ENCODE assay signal across 8 cellular contexts in genomic region chr6:37819177-37819801, GRCh38.
DNase-seq lines count a peak whose midpoint lies in the region; ATAC-seq and FAIRE-seq lines count a peak whose summit lies in the region.

ZFAND3 (plus strand) TSS chr6:37819727; CDS start chr6:37819946, 219 bp downstream.

- ATAC-seq in GM21381 (IDR thresholded peaks at IDR 0.05; ENCODE audit: unreplicated experiment) (peak; percentile 82), memory B cell (ENCODE audit: low read depth) (peak; percentile 79)
- ATAC-seq in effector memory CD8-positive, alpha-beta T cell (replicated peaks): peak; percentile 82

- peak; percentile 96 for DNase-seq in COLO829 (ENCODE audit: low spot score)
- peak; percentile 94 for DNase-seq in HTR-8/SVneo (ENCODE audit: insufficient read length, low spot score)
- peak; percentile 92 for DNase-seq in NOMO-1 treated with DMSO at 0.1 percent for 48 hours (lab: John Stamatoyannopoulos, UW; ENCODE audit: unreplicated experiment)
- DNase-seq in activated CD8-positive, alpha-beta memory T cell treated with anti-CD3 and anti-CD28 coated beads for 48 hours (ENCODE audit: low read depth in 2 of 3, low spot score in 2 of 3): peak; percentile 88 to 93 (median 89)
- peak; percentile 90 to 95 (median 92) for DNase-seq in effector memory CD8-positive, alpha-beta T cell
- peak; percentile 94 for DNase-seq in memory B cell (ENCODE audit: low spot score in 2 of 2)
- DNase-seq in stimulated activated CD8-positive, alpha-beta memory T cell treated with anti-CD3 and anti-CD28 coated beads, Interleukin-12 subunit alpha, Interleukin-12 subunit beta, amount 100 ng/mL, for 1 hour (ENCODE audit: low read depth): peak; percentile 81

- peaks cover 20% of the 10 kb centered on the region for H3K36me3 Mint-ChIP-seq in effector memory CD8-positive, alpha-beta T cell (ENCODE audit: insufficient read depth)
- no peaks in the 10 kb centered on the region for H3K36me3 Mint-ChIP-seq in memory B cell

- no peaks in the 10 kb centered on the region for H3K27me3 Mint-ChIP-seq in effector memory CD8-positive, alpha-beta T cell
- H3K27me3 Mint-ChIP-seq in memory B cell: no peaks in the 10 kb centered on the region

- peak within 1 kb of the TSS; percentile 99 for H3K27ac Mint-ChIP-seq in effector memory CD8-positive, alpha-beta T cell
- peak within 1 kb of the TSS; percentile 98 for H3K27ac Mint-ChIP-seq in memory B cell

- peaks cover 36 to 41% of the 10 kb centered on the region in 2 donors for H3K4me1 Mint-ChIP-seq in effector memory CD8-positive, alpha-beta T cell (ENCODE audit: low read depth in 2 of 2)
- peaks cover 33% of the 10 kb centered on the region for H3K4me1 Mint-ChIP-seq in memory B cell

- FAIRE-seq in HTR-8/SVneo (lab: Jason Lieb, UNC): peak; percentile 49

- H3K9me3 Mint-ChIP-seq in effector memory CD8-positive, alpha-beta T cell: no peaks in the 10 kb centered on the region
- no peaks in the 10 kb centered on the region for H3K9me3 Mint-ChIP-seq in memory B cell

- H3K4me3 Mint-ChIP-seq in effector memory CD8-positive, alpha-beta T cell: peak within 1 kb of the TSS; percentile 92 to 99
- H3K4me3 Mint-ChIP-seq in memory B cell: peak within 1 kb of the TSS; percentile 96

Comparison
In these comparisons a context has a peak if more than half of its experiments do, and no peak if none do; other contexts are left out.
1. Peak in every context shown above with its lines: DNase-seq and ATAC-seq.